16 cellular contexts compared by ENCODE assay signal in genomic region chrX:23787745-23788118, GRCh38.
"Had no signal": no experiment of that assay in that cellular context is flagged by ENCODE, and none has a peak within 500 bp of the region (broad histone marks: within the 10 kb centered on the region; RNA-seq: fewer than 3 reads in every experiment).

No MANE protein-coding gene starts in this region.

- H2AFZ ChIP-seq: neural progenitor cell had no signal

- H3K9me3 ChIP-seq: ovary, sigmoid colon had no signal

- FAIRE-seq: urothelium cell line had no signal

- ATAC-seq: activated T-cell treated with anti-CD3 and anti-CD28 coated beads, Interleukin-2, amount 50 U/mL, for 72 hours had no signal

- H3K9ac ChIP-seq: neural progenitor cell had no signal

- H3K4me2 ChIP-seq: neural progenitor cell had no signal

- H3K27me3 Mint-ChIP-seq: activated CD4-positive, alpha-beta T cell treated with anti-CD3 and anti-CD28 coated beads, Interleukin-2, amount 10 ng/mL, durations not matched to agents 7 days and 5 days; activated naive CD8-positive, alpha-beta T cell; stimulated activated naive CD8-positive, alpha-beta T cell treated with anti-CD3 and anti-CD28 coated beads, Interleukin-15, Interleukin-2, amounts not matched to agents 100 ng/mL and 50 ng/mL, for 24 hours had no signal

- H3K4me3 Mint-ChIP-seq: activated CD4-positive, alpha-beta T cell treated with anti-CD3 and anti-CD28 coated beads, Interleukin-2, amount 10 ng/mL, durations not matched to agents 7 days and 5 days; activated naive CD8-positive, alpha-beta T cell; activated T-cell treated with anti-CD3 and anti-CD28 coated beads, Interleukin-2, amount 50 U/mL, for 72 hours; neural progenitor cell; stimulated activated naive CD8-positive, alpha-beta T cell treated with anti-CD3 and anti-CD28 coated beads, Interleukin-15, Interleukin-2, amounts not matched to agents 100 ng/mL and 50 ng/mL, for 24 hours had no signal

- H3K4me3 ChIP-seq: coronary artery, neural progenitor cell, ovary, sigmoid colon, spleen had no signal

- H3K27me3 ChIP-seq: neural progenitor cell, ovary, sigmoid colon, spleen had no signal

- H3K9me3 Mint-ChIP-seq: activated CD4-positive, alpha-beta T cell treated with anti-CD3 and anti-CD28 coated beads, Interleukin-2, amount 10 ng/mL, durations not matched to agents 7 days and 5 days; activated T-cell treated with anti-CD3 and anti-CD28 coated beads, Interleukin-2, amount 50 U/mL, for 72 hours; neural progenitor cell; stimulated activated naive CD8-positive, alpha-beta T cell treated with anti-CD3 and anti-CD28 coated beads, Interleukin-15, Interleukin-2, amounts not matched to agents 100 ng/mL and 50 ng/mL, for 24 hours had no signal

- H3K27ac Mint-ChIP-seq: activated CD4-positive, alpha-beta T cell treated with anti-CD3 and anti-CD28 coated beads, Interleukin-2, amount 10 ng/mL, durations not matched to agents 7 days and 5 days; activated naive CD8-positive, alpha-beta T cell; neural progenitor cell; stimulated activated naive CD8-positive, alpha-beta T cell treated with anti-CD3 and anti-CD28 coated beads, Interleukin-15, Interleukin-2, amounts not matched to agents 100 ng/mL and 50 ng/mL, for 24 hours had no signal

- DNase-seq: activated CD4-positive, alpha-beta T cell treated with anti-CD3 and anti-CD28 coated beads, Interleukin-2, amount 10 ng/mL, durations not matched to agents 7 days and 5 days; activated CD4-positive, CD25-positive, alpha-beta regulatory T cell; activated CD8-positive, alpha-beta memory T cell treated with anti-CD3 and anti-CD28 coated beads, Interleukin-2, amount 50 U/mL, for 48 hours; activated gamma-delta T cell treated with Interleukin-2 at 50 U/mL for 16 hours; activated T-cell treated with anti-CD3 and anti-CD28 coated beads, Interleukin-2, amount 50 U/mL, for 72 hours; central memory CD4-positive, alpha-beta T cell; foreskin fibroblast; kidney glomerular epithelial cell; ovary; sigmoid colon; spleen had no signal

- H3K36me3 ChIP-seq: neural progenitor cell, ovary had no signal

- H3K27ac ChIP-seq: coronary artery, neural progenitor cell, ovary had no signal
